10 cellular contexts compared by ENCODE assay signal in the genomic region with DNA sequence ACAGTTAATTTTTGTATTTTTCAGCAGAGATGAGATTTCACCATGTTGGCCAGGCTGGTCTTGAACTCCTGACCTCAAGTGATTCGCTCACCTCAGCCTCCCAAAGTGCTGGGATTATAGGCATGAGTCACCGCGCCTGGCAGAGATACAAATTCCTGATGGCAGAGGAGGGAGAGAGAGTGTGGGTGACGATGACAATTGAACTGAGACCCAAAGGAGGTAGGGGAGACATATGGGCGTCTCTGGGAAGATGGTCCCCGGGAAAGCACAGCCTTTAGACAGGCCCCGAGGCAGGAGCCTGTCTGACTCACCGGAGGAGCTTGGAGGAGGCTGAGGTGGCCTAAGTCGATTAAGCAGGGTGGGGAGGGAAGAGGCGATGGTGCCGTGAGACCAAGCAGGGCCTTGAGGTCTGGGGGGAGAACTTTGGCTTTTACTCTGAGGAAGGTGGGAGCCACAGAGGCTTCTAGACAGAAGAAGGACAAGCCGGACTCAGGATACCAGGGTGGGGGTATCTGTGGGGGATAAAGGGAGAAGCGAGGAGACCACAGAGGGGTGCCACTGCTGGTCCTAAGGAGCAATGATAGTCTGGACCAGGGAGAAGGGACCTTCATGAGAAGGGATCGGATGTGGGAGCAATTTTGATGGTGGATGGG. TPM values are rescaled to one million over a fixed set of nuclear protein-coding genes. Genes with fewer than 3 reads are reported as not detected.
DNase-seq lines count a peak whose midpoint lies in the region; ATAC-seq and TF ChIP-seq lines count a peak whose summit lies in the region.
"Had no signal": no experiment of that assay in that cellular context is flagged by ENCODE, and none has a peak within 500 bp of the region (broad histone marks: within the 10 kb centered on the region; RNA-seq: fewer than 3 reads in every experiment).

No MANE protein-coding gene starts in this region.

- no peaks in the 10 kb centered on the region for H3K27me3 Mint-ChIP-seq in activated T-cell treated with anti-CD3 and anti-CD28 coated beads, Interleukin-2, amount 50 U/mL, for 4 hours (ENCODE audit: low read depth)
- no peaks in the 10 kb centered on the region for H3K27me3 Mint-ChIP-seq in WTC11 (ENCODE audit: low read depth)

- no peaks in the 10 kb centered on the region for H3K9me3 ChIP-seq in right atrium auricular region

- no peak overlapping the region for H3K4me3 Mint-ChIP-seq in activated T-cell treated with anti-CD3 and anti-CD28 coated beads, Interleukin-2, amount 50 U/mL, for 4 hours
- H3K4me3 Mint-ChIP-seq in WTC11, result no peak overlapping the region
- H3K4me3 Mint-ChIP-seq: nephron had no signal

- H3K27me3 ChIP-seq in right atrium auricular region, result no peaks in the 10 kb centered on the region

- H3K27ac ChIP-seq in right atrium auricular region (peak overlapping the region; percentile 68 to 76), temporal lobe (ENCODE audit: low read depth, low read length) (peak overlapping the region; percentile 27)

- CTCF ChIA-PET in WTC11 (lab: Charles Lee), result interaction anchor here (0.6 to 0.7 kb wide), 3 partner anchors 18 to 137 kb away, joined by 3 to 4 read pairs (median 4); no protein-coding TSS in a partner anchor

- H3K27ac Mint-ChIP-seq in WTC11, result no peak overlapping the region
- H3K27ac Mint-ChIP-seq: nephron had no signal

- ATAC-seq in activated T-cell treated with anti-CD3 and anti-CD28 coated beads, Interleukin-2, amount 50 U/mL, for 4 hours, result no peak
- ATAC-seq in HG03097 (IDR thresholded peaks at IDR 0.05; ENCODE audit: low FRiP score, unreplicated experiment) (no peak), WTC11 (no peak), GM21367 (IDR thresholded peaks at IDR 0.05; ENCODE audit: unreplicated experiment) (no peak)

- peak; percentile 49 to 54 for DNase-seq in activated T-cell treated with anti-CD3 and anti-CD28 coated beads, Interleukin-2, amount 50 U/mL, for 48 hours
- no peak for DNase-seq in activated T-cell treated with anti-CD3 and anti-CD28 coated beads, Interleukin-2, amount 50 U/mL, for 4 hours
- DNase-seq in SW480 (ENCODE audit: low spot score) (peak; percentile 36), right atrium auricular region (ENCODE audit: low spot score) (peak; percentile 71), WTC11 (ENCODE audit: low spot score) (no peak)
- DNase-seq: activated CD8-positive, alpha-beta memory T cell treated with anti-CD3 and anti-CD28 coated beads, Interleukin-2, amount 50 U/mL, for 4 hours had no signal

- H3K36me3 ChIP-seq in right atrium auricular region, result no peaks in the 10 kb centered on the region

- H3K9me3 Mint-ChIP-seq in activated T-cell treated with anti-CD3 and anti-CD28 coated beads, Interleukin-2, amount 50 U/mL, for 4 hours, result no peaks in the 10 kb centered on the region
- no peaks in the 10 kb centered on the region for H3K9me3 Mint-ChIP-seq in WTC11
- H3K9me3 Mint-ChIP-seq: nephron had no signal

- no peak overlapping the region for H3K4me3 ChIP-seq in right atrium auricular region

- H3K4me1 Mint-ChIP-seq in activated T-cell treated with anti-CD3 and anti-CD28 coated beads, Interleukin-2, amount 50 U/mL, for 4 hours (ENCODE audit: low read depth), result peaks cover 52% of the 10 kb centered on the region
- peaks cover 9% of the 10 kb centered on the region for H3K4me1 Mint-ChIP-seq in WTC11

- POLR2A ChIA-PET in WTC11 (lab: Charles Lee), result no interaction called here

- TF ChIP-seq CTCF in right atrium auricular region (IDR thresholded peaks at IDR 0.05) (no peak), WTC11 (IDR thresholded peaks at IDR 0.05) (no peak)

- peaks cover 0 to 36% of the 10 kb centered on the region in 2 donors for H3K4me1 ChIP-seq in right atrium auricular region

- H3K36me3 Mint-ChIP-seq in activated T-cell treated with anti-CD3 and anti-CD28 coated beads, Interleukin-2, amount 50 U/mL, for 4 hours (ENCODE audit: insufficient read depth), result no peaks in the 10 kb centered on the region
- H3K36me3 Mint-ChIP-seq in WTC11, result no peaks in the 10 kb centered on the region

TF ChIP-seq in WTC11, 78 proteins besides CTCF, POLR2A, EP300 and RAD21 (continues in another document):
- no peak for TF ChIP-seq NFE2L1 (CRISPR knock-in tag; IDR thresholded peaks at IDR 0.05)
- no peak for TF ChIP-seq FOXK1 (CRISPR knock-in tag; IDR thresholded peaks at IDR 0.05)
- no peak for TF ChIP-seq TEAD4 (CRISPR knock-in tag; IDR thresholded peaks at IDR 0.05)
- no peak for TF ChIP-seq ARID4B (CRISPR knock-in tag; IDR thresholded peaks at IDR 0.05; ENCODE audit: borderline replicate concordance)
- TF ChIP-seq, protein P1, sequence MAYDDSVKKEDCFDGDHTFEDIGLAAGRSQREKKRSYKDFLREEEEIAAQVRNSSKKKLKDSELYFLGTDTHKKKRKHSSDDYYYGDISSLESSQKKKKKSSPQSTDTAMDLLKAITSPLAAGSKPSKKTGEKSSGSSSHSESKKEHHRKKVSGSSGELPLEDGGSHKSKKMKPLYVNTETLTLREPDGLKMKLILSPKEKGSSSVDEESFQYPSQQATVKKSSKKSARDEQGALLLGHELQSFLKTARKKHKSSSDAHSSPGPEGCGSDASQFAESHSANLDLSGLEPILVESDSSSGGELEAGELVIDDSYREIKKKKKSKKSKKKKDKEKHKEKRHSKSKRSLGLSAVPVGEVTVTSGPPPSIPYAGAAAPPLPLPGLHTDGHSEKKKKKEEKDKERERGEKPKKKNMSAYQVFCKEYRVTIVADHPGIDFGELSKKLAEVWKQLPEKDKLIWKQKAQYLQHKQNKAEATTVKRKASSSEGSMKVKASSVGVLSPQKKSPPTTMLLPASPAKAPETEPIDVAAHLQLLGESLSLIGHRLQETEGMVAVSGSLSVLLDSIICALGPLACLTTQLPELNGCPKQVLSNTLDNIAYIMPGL (CRISPR knock-in tag; IDR thresholded peaks at IDR 0.05), result no peak
- TF ChIP-seq, protein P2, sequence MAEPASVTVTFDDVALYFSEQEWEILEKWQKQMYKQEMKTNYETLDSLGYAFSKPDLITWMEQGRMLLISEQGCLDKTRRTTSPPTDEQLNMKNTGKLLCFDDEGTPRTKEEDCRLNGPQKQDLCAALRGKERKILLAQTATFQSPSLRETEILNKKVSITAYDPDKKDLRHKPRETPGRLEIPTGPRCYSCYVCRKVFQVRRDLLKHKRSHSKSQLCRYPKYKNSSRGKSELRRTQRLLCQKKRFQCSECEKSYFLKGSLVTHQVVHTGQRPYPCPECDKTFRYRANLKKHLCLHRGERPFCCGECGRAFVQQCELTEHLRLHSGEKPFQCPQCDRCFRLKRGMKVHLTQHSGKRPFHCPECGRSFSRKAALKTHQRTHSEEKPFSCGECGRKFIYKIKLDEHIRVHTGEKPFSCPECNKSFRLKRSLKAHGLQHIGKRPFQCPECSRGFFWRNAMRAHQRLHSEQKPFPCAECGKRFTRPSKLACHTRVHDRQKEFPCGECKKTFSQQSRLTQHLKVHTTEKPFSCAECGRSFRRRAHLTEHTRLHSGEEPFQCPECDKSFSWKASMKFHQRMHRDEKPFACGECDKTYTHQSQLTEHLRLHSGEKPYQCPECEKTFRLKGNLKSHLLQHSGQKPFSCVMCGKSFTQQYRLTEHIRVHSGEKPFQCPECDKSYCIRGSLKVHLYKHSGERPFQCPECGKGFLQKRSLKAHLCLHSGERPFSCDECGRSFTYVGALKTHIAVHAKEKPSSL (CRISPR knock-in tag; conservative IDR thresholded peaks at IDR 0.05), result no peak
- no peak for TF ChIP-seq ELF4 (CRISPR knock-in tag; IDR thresholded peaks at IDR 0.05; ENCODE audit: low read depth)

RNA-seq across cellular contexts. Expression of gene ARRDC2, which starts 38.2 kb away (rescaled TPM):
- total RNA-seq in activated T-cell treated with anti-CD3 and anti-CD28 coated beads, Interleukin-2, amount 50 U/mL, for 4 hours, result 10 to 100 TPM; 19.4 to 24.4 (median 22.4) TPM
- total RNA-seq in right atrium auricular region, result 10 to 100 TPM; 26.7 to 42.4 TPM
- total RNA-seq in temporal lobe, result 2.5 TPM
- 9.2 to 9.9 TPM (median 9.8 TPM) in 3 replicates for total RNA-seq in WTC11 (2021)

RNA-seq across cellular contexts. Expression of gene IL12RB1, which starts 40.5 kb away (rescaled TPM):
- total RNA-seq in activated T-cell treated with anti-CD3 and anti-CD28 coated beads, Interleukin-2, amount 50 U/mL, for 4 hours, result 10 to 100 TPM; 10.4 to 16.1 (median 14.8) TPM
- total RNA-seq in right atrium auricular region (under 1 TPM; 0.22 to 0.75 TPM), temporal lobe (not detected), WTC11 (2021) (not detected in 3 replicates)

RNA-seq across cellular contexts. Expression of gene MAST3, which starts 51.4 kb away (rescaled TPM):
- 10 to 100 TPM; 10.4 to 11.1 (median 10.7) TPM for total RNA-seq in activated T-cell treated with anti-CD3 and anti-CD28 coated beads, Interleukin-2, amount 50 U/mL, for 4 hours
- total RNA-seq in right atrium auricular region (1 to 10 TPM; 5.8 to 7.5 TPM), temporal lobe (7.6 TPM), WTC11 (2021) (10.8 to 11.5 TPM (median 11.2 TPM) in 3 replicates)

Comparison
In these comparisons a context has a peak if more than half of its experiments do, and no peak if none do; other contexts are left out.
1. DNase-seq: peak in activated T-cell treated with anti-CD3 and anti-CD28 coated beads, Interleukin-2, amount 50 U/mL, for 48 hours (2 of 2), SW480 (single experiment) and right atrium auricular region (single experiment); none in activated T-cell treated with anti-CD3 and anti-CD28 coated beads, Interleukin-2, amount 50 U/mL, for 4 hours (single experiment) and WTC11 (single experiment).
2. RNA of gene IL12RB1, which starts 40.5 kb away (total RNA-seq): 10.4 to 16.1 TPM in activated T-cell treated with anti-CD3 and anti-CD28 coated beads, Interleukin-2, amount 50 U/mL, for 4 hours; 0.22 to 0.75 TPM in right atrium auricular region, not detected in WTC11 and not detected in temporal lobe (single experiment); every median in the first group is over 4 times any median in the second.